Comparison of ENCODE assay signal across 20 cellular contexts in the genomic region with DNA sequence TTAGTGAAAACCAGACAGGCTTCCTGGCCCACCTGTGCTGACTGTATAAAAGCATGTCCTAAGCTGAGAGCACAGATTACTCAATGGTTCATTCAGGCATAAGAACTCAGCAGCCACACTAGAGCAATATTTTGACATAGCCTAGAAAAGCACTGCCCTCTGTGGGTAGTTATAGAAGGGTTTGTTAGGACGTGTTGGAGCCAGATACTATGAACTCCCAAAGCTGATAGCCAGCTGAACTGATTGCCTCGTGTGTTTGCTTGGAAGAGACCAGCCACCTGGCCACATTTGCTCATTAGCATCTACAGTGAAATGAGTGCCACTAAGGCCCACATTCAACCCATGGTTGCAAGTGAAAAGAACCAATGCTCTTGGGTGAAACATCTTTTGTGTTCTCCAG. TPM values are rescaled to one million over a fixed set of nuclear protein-coding genes. Genes with fewer than 3 reads are reported as not detected.
DNase-seq lines count a peak whose midpoint lies in the region; ATAC-seq and TF ChIP-seq lines count a peak whose summit lies in the region.
"Had no signal": no experiment of that assay in that cellular context is flagged by ENCODE, and none has a peak within 500 bp of the region (broad histone marks: within the 10 kb centered on the region; RNA-seq: fewer than 3 reads in every experiment).

No MANE protein-coding gene starts in this region.

- H3K9me2 ChIP-seq in PC-3 (replicated peaks; ENCODE audit: low read length): no peaks in the 10 kb centered on the region

- peak; percentile 80 for ATAC-seq in PC-3
- no peak for ATAC-seq in Right ventricle myocardium inferior
- no peak for ATAC-seq in GM18519 (IDR thresholded peaks at IDR 0.05; ENCODE audit: low FRiP score, unreplicated experiment)
- ATAC-seq in GM21423 (IDR thresholded peaks at IDR 0.05; ENCODE audit: unreplicated experiment): no peak
- ATAC-seq: activated CD4-positive, CD25-positive, alpha-beta regulatory T cell treated with anti-CD3 and anti-CD28 coated beads, Interleukin-2, amount 50 U/mL, for 24 hours; activated naive CD4-positive, alpha-beta T cell treated with anti-CD3 and anti-CD28 coated beads, Interleukin-2, amount 50 U/mL, for 72 hours; left colon had no signal

- H4K20me1 ChIP-seq in PC-3 (ENCODE audit: low read length): no peaks in the 10 kb centered on the region

- TF ChIP-seq CTCF in PC-3 (conservative IDR thresholded peaks at IDR 0.05; ENCODE audit: low read depth, low read length): peak; percentile 23; the same call in 1 of the 2 replicates

- H3F3A ChIP-seq in PC-3 (ENCODE audit: low read length, unreplicated experiment): no peaks in the 10 kb centered on the region

- H3K9ac ChIP-seq in PC-3 (ENCODE audit: low read length): no peak overlapping the region

- DNase-seq in EL: peak; percentile 1
- peak; percentile 5 for DNase-seq in HT1080 (ENCODE audit: low read depth)
- DNase-seq in PC-3: peak; percentile 40
- DNase-seq in iris pigment epithelial cell (ENCODE audit: low read depth): peak; percentile 8
- no peak for DNase-seq in Right ventricle myocardium inferior (ENCODE audit: missing footprints)
- DNase-seq in NCI-H187 treated with DMSO at 0.1 percent for 48 hours (lab: John Stamatoyannopoulos, UW): no peak
- DNase-seq: activated CD8-positive, alpha-beta memory T cell treated with anti-CD3 and anti-CD28 coated beads, Interleukin-2, amount 50 U/mL, for 4 hours; BE2C; DND-41; left colon; naive B cell; NCI-H1417 treated with DMSO at 0.1 percent for 48 hours; retina; stimulated activated CD4-positive, alpha-beta T cell treated with anti-CD3 and anti-CD28 coated beads, Interleukin-2, amount 100 ng/mL, for 48 hours; SW 1271; upper lobe of left lung had no signal

- no peaks in the 10 kb centered on the region for H3K27me3 ChIP-seq in PC-3 (ENCODE audit: low read length)
- H3K27me3 ChIP-seq: BE2C, upper lobe of left lung had no signal

- H3K4me3 ChIP-seq in PC-3 (ENCODE audit: low read length): no peak overlapping the region
- H3K4me3 ChIP-seq: upper lobe of left lung had no signal

- no peak overlapping the region for H3K4me2 ChIP-seq in PC-3 (ENCODE audit: low read length)

- POLR2A ChIA-PET in PC-3 (lab: Charles Lee; ENCODE audit: unreplicated experiment): no interaction called here

- H3K79me2 ChIP-seq in PC-3 (ENCODE audit: low read length): no peaks in the 10 kb centered on the region

- no peaks in the 10 kb centered on the region for H3K9me3 ChIP-seq in PC-3 (ENCODE audit: low read length)
- H3K9me3 ChIP-seq: BE2C, upper lobe of left lung had no signal

- H3K27ac ChIP-seq in PC-3 (ENCODE audit: low read length): no peak overlapping the region
- H3K27ac ChIP-seq: upper lobe of left lung had no signal

- no peak overlapping the region for H2AFZ ChIP-seq in PC-3 (ENCODE audit: low read length)

- no TSS peak for BruUV-seq in PC-3 (replicated peaks; lab: Mats Ljungman, UMichigan)

- no peaks in the 10 kb centered on the region for H3K36me3 ChIP-seq in PC-3 (ENCODE audit: low read depth, low read length)
- H3K36me3 ChIP-seq: BE2C, upper lobe of left lung had no signal

- CTCF ChIA-PET in PC-3 (lab: Charles Lee): interaction anchor here (1.0 kb wide), 1 partner anchor 23 kb away, joined by 4 read pairs; no protein-coding TSS in a partner anchor

- intact Hi-C loops in PC-3 (cut with micrococcal nuclease): loop anchor here (1.0 kb wide), 1 partner anchor 166 kb away; no protein-coding TSS in a partner anchor
- intact Hi-C loops in Right ventricle myocardium inferior (cut with DNase I): no loop called here

- H3K4me1 ChIP-seq in PC-3 (ENCODE audit: insufficient read depth, low read length): no peaks in the 10 kb centered on the region
- H3K4me1 ChIP-seq: BE2C, upper lobe of left lung had no signal

RNA-seq across cellular contexts. Expression of a gene that starts 30.8 kb away (rescaled TPM):
- 0.64 and 1.1 TPM in 2 replicates for total RNA-seq in HT1080 (2014; rRNA removed; shearing (Covaris generic))
- 1.2 and 1.9 TPM in 2 replicates for polyA plus RNA-seq in HT1080 (2015; cell fraction: cytosol; rRNA removed)
- 13.4 and 13.7 TPM in 2 replicates for polyA plus RNA-seq in HT1080 (2015; cell fraction: nucleus; rRNA removed)
- 7.0 and 9.4 TPM in 2 replicates for total RNA-seq in PC-3 (2014; rRNA removed)
- 19.3 TPM for total RNA-seq in Right ventricle myocardium inferior

RNA-seq across cellular contexts. Expression of a gene that starts 56.8 kb away (rescaled TPM):
- total RNA-seq in HT1080 (2014; rRNA removed; shearing (Covaris generic)): 7.3 and 8.1 TPM in 2 replicates
- 2.9 and 3.1 TPM in 2 replicates for polyA plus RNA-seq in HT1080 (2015; cell fraction: cytosol; rRNA removed)
- 0.51 and 1.1 TPM in 2 replicates for polyA plus RNA-seq in HT1080 (2015; cell fraction: nucleus; rRNA removed)
- total RNA-seq in PC-3 (2014; rRNA removed): 8.4 and 12.2 TPM in 2 replicates
- 3.8 TPM for total RNA-seq in Right ventricle myocardium inferior

Comparison
In these comparisons a context has a peak if more than half of its experiments do, and no peak if none do; other contexts are left out.
1. DNase-seq: peak in EL (single experiment), HT1080 (single experiment), PC-3 (single experiment) and iris pigment epithelial cell (single experiment); none in Right ventricle myocardium inferior (single experiment) and NCI-H187 treated with DMSO at 0.1 percent for 48 hours (single experiment).